ENCODE assay signal across 1 cellular context in the genomic region with DNA sequence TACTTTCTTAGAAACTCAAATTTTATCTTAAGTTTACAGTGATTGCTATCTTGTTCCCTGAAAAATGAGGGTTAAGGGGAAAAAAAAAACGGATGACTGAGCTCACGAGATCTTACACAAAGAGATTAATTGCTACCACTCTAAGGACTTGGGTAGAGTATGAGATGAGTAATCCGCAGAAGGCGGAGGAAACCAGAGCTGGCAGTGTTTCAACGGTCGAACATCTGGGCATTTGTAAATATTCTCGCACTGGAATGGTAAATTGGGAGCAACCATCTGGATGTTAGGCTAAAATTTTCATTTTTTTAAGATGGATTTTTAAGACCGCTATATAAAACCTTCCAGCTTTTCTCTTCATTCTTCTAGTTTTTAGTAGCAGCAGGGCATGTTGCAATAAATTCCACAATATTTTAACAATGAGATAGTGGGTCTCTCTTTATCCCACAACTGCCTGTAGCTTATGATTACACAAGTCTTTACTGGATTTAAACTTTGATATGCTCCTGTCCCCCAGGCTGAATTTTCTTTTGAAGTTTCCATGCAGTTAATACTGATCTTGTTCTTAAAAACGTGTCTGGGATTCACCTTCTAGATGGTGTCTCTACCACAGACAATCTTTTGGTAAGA.
TF ChIP-seq lines count a peak whose summit lies in the region.

No MANE protein-coding gene starts in this region.

TF ChIP-seq in WTC11, 78 proteins besides CTCF, POLR2A, EP300 and RAD21 (continued from another document):
- TF ChIP-seq, protein P1, sequence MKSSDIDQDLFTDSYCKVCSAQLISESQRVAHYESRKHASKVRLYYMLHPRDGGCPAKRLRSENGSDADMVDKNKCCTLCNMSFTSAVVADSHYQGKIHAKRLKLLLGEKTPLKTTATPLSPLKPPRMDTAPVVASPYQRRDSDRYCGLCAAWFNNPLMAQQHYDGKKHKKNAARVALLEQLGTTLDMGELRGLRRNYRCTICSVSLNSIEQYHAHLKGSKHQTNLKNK (CRISPR knock-in tag; IDR thresholded peaks at IDR 0.05) = no peak
- TF ChIP-seq FOXP1 (CRISPR knock-in tag; IDR thresholded peaks at IDR 0.05; ENCODE audit: borderline replicate concordance) = no peak
- no peak for TF ChIP-seq ZNF671 (CRISPR knock-in tag; IDR thresholded peaks at IDR 0.05)
- TF ChIP-seq SMAD3 (CRISPR knock-in tag; IDR thresholded peaks at IDR 0.05; ENCODE audit: borderline replicate concordance) = no peak
- TF ChIP-seq, protein P2, sequence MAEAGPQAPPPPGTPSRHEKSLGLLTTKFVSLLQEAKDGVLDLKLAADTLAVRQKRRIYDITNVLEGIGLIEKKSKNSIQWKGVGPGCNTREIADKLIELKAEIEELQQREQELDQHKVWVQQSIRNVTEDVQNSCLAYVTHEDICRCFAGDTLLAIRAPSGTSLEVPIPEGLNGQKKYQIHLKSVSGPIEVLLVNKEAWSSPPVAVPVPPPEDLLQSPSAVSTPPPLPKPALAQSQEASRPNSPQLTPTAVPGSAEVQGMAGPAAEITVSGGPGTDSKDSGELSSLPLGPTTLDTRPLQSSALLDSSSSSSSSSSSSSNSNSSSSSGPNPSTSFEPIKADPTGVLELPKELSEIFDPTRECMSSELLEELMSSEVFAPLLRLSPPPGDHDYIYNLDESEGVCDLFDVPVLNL (CRISPR knock-in tag; IDR thresholded peaks at IDR 0.05; ENCODE audit: borderline replicate concordance, low read depth) = no peak
- no peak for TF ChIP-seq ELF4 (CRISPR knock-in tag; IDR thresholded peaks at IDR 0.05; ENCODE audit: low read depth)
- TF ChIP-seq ZNF263 (CRISPR knock-in tag; IDR thresholded peaks at IDR 0.05; ENCODE audit: low read depth) = no peak
